In genomic region chr11:119664701-119665420, GRCh38 we compare ENCODE assay signal across 18 cellular contexts.
DNase-seq lines count a peak whose midpoint lies in the region; TF ChIP-seq lines count a peak whose summit lies in the region.
"Had no signal": no experiment of that assay in that cellular context is flagged by ENCODE, and none has a peak within 500 bp of the region (broad histone marks: within the 10 kb centered on the region; RNA-seq: fewer than 3 reads in every experiment).

No MANE protein-coding gene starts in this region.

- peak overlapping the region in 2 of 3 experiments; percentile 37 to 85 for H3K27ac Mint-ChIP-seq in nephron
- H3K27ac Mint-ChIP-seq: CD14-positive monocyte; CD4-positive, alpha-beta memory T cell had no signal

- H3K27me3 Mint-ChIP-seq in nephron (ENCODE audit: low read depth), result no peaks in the 10 kb centered on the region
- H3K27me3 Mint-ChIP-seq: CD4-positive, alpha-beta memory T cell had no signal

- H3K27me3 ChIP-seq in dorsolateral prefrontal cortex, result no peaks in the 10 kb centered on the region
- H3K27me3 ChIP-seq: BE2C; BLaER1 treated with 17β-estradiol and CSF1 and Interleukin-3, amounts not matched to agents 10 nM and 100 nM had no signal

- no peak overlapping the region for H3K4me3 Mint-ChIP-seq in nephron
- H3K4me3 Mint-ChIP-seq: CD14-positive monocyte; CD4-positive, alpha-beta memory T cell had no signal

- peaks cover 11% of the 10 kb centered on the region for H3K36me3 Mint-ChIP-seq in nephron (ENCODE audit: low read depth)
- H3K36me3 Mint-ChIP-seq: CD4-positive, alpha-beta memory T cell had no signal

- H3K27ac ChIP-seq in dorsolateral prefrontal cortex, result peak overlapping the region in 54 of 59 donors; percentile 58 to 97 (median 91)
- H3K27ac ChIP-seq in substantia nigra (ENCODE audit: low read depth, low read length, poor library complexity, severe bottlenecking), result peak overlapping the region; percentile 64
- H3K27ac ChIP-seq: A549; BLaER1 treated with 17β-estradiol and CSF1 and Interleukin-3, amounts not matched to agents 10 nM and 100 nM; GM23248 had no signal

- peaks cover 64% of the 10 kb centered on the region for H3K4me1 Mint-ChIP-seq in nephron
- H3K4me1 Mint-ChIP-seq: CD4-positive, alpha-beta memory T cell had no signal

- DNase-seq in dorsolateral prefrontal cortex (no peak), substantia nigra (lab: John Stamatoyannopoulos, UW) (no peak), NCI-H2227 (lab: John Stamatoyannopoulos, UW; ENCODE audit: unreplicated experiment) (no peak), dermis blood vessel endothelial cell (no peak), GM10266 (ENCODE audit: extremely low spot score) (no peak)
- DNase-seq: 8988T; ACHN; AML-193; BE2C; Calu3; CD4-positive, alpha-beta memory T cell; GF-D8; GM23248; HCEC 1CT had no signal

- no peak for TF ChIP-seq CTCF in dorsolateral prefrontal cortex (IDR thresholded peaks at IDR 0.05 in 54 of 56, conservative IDR thresholded peaks at IDR 0.05 in 2 of 56; ENCODE audit: low read depth in 1 of 56, partially characterized antibody in 56 of 56)
- no peak for TF ChIP-seq CTCF in nephron (IDR thresholded peaks at IDR 0.05; ENCODE audit: unreplicated experiment in 3 of 3)
- no peak for TF ChIP-seq CTCF in GM10266 (IDR thresholded peaks at IDR 0.05; ENCODE audit: control insufficient read depth, insufficient read depth, low read depth, missing control alignments)

- intact Hi-C loops in dorsolateral prefrontal cortex (cut with DNase I), result loop anchor here (5.0 to 10.0 kb wide), 7 partner anchors 50 to 560 kb away; no protein-coding TSS in a partner anchor

- H3K4me3 ChIP-seq in dorsolateral prefrontal cortex, result no peak overlapping the region
- H3K4me3 ChIP-seq: A549; BLaER1 treated with 17β-estradiol and CSF1 and Interleukin-3, amounts not matched to agents 10 nM and 100 nM; GM23248 had no signal

- no peaks in the 10 kb centered on the region for H3K9me3 Mint-ChIP-seq in nephron
- H3K9me3 Mint-ChIP-seq: CD14-positive monocyte; CD4-positive, alpha-beta memory T cell had no signal
